In genomic region chr13:72781461-72782439, GRCh38 we compare ENCODE assay signal across 8 cellular contexts. TPM values are rescaled to one million over a fixed set of nuclear protein-coding genes. Genes with fewer than 3 reads are reported as not detected.
A peak's percentile ranks its signal among the peaks of the same experiment; 100 is the strongest.
DNase-seq lines count a peak whose midpoint lies in the region; ATAC-seq and TF ChIP-seq lines count a peak whose summit lies in the region.

Gene DIS3, minus strand, starts transcription at chr13:72781900. Its CDS starts 68 bp downstream, at chr13:72781832.
Gene PIBF1, plus strand, starts transcription at chr13:72782133. Its CDS starts 1,337 bp downstream, at chr13:72783470.

- peaks cover 27 to 28% of the 10 kb centered on the region in 2 donors for H3K36me3 Mint-ChIP-seq in CD14-positive monocyte

- DNase-seq in CD14-positive monocyte (ENCODE audit: low spot score) (peak; percentile 96), NCI-H748 (lab: John Stamatoyannopoulos, UW; ENCODE audit: unreplicated experiment) (peak; percentile 99), dedifferentiated amniotic fluid mesenchymal stem cell (ENCODE audit: extremely low spot score) (peak; percentile 99), left lobe of liver (ENCODE audit: low spot score) (peak; percentile 98)
- peak; percentile 93 for DNase-seq in activated CD4-positive, alpha-beta T cell treated with anti-CD3 and anti-CD28 coated beads, Interleukin-2, amount 50 U/mL, for 1 hour
- DNase-seq in stimulated activated CD4-positive, alpha-beta T cell treated with anti-CD3 and anti-CD28 coated beads, Interleukin-2, amount 100 ng/mL, for 4 hours (ENCODE audit: low read depth): peak; percentile 94

- peaks cover 0 to 2% (median 0%) of the 10 kb centered on the region in 3 donors for H3K27me3 Mint-ChIP-seq in CD14-positive monocyte (ENCODE audit: low read depth in 3 of 3)

- intact Hi-C loops in CD14-positive monocyte (cut with micrococcal nuclease): loop anchor here (1.0 to 5.0 kb wide), 2 partner anchors 54 kb away; partner anchors contain the start of genes BORA (in 2 of the 2) and MZT1 (in 2 of the 2)

- peaks cover 38% of the 10 kb centered on the region for H3K4me1 Mint-ChIP-seq in CD14-positive monocyte

- H3K9me3 Mint-ChIP-seq in CD14-positive monocyte: peaks cover 0 to 3% (median 0%) of the 10 kb centered on the region in 7 donors

- peak within 1 kb of the TSS; percentile 98 to 99 for H3K4me3 Mint-ChIP-seq in CD14-positive monocyte

- TF ChIP-seq CTCF in CD14-positive monocyte (IDR thresholded peaks at IDR 0.05): no peak

- H3K27ac Mint-ChIP-seq in CD14-positive monocyte: peak within 1 kb of the TSS; percentile 94 to 99 (median 97)

- ATAC-seq in GM19351 (IDR thresholded peaks at IDR 0.05; ENCODE audit: unreplicated experiment) (peak; percentile 93), HG03521 (IDR thresholded peaks at IDR 0.05; ENCODE audit: unreplicated experiment) (peak; percentile 98), left lobe of liver (peak; percentile 99)

RNA-seq across cellular contexts. Expression of gene DIS3, which starts in this region (rescaled TPM):
- polyA plus RNA-seq in CD14-positive monocyte: 10 to 100 TPM in 1 of 2 donors, 1 to 10 TPM in 1; 8.4 to 11.3 TPM
- total RNA-seq in left lobe of liver: 13.8 TPM

RNA-seq across cellular contexts. Expression of gene PIBF1, which starts in this region (rescaled TPM):
- polyA plus RNA-seq in CD14-positive monocyte: 1 to 10 TPM; 3.3 to 8.0 TPM
- total RNA-seq in left lobe of liver: 6.5 TPM

Comparison
In these comparisons a context has a peak if more than half of its experiments do, and no peak if none do; other contexts are left out.
1. Peak in every context shown above with its lines: DNase-seq and ATAC-seq.